Comparison of ENCODE assay signal across 9 cellular contexts in the genomic region with DNA sequence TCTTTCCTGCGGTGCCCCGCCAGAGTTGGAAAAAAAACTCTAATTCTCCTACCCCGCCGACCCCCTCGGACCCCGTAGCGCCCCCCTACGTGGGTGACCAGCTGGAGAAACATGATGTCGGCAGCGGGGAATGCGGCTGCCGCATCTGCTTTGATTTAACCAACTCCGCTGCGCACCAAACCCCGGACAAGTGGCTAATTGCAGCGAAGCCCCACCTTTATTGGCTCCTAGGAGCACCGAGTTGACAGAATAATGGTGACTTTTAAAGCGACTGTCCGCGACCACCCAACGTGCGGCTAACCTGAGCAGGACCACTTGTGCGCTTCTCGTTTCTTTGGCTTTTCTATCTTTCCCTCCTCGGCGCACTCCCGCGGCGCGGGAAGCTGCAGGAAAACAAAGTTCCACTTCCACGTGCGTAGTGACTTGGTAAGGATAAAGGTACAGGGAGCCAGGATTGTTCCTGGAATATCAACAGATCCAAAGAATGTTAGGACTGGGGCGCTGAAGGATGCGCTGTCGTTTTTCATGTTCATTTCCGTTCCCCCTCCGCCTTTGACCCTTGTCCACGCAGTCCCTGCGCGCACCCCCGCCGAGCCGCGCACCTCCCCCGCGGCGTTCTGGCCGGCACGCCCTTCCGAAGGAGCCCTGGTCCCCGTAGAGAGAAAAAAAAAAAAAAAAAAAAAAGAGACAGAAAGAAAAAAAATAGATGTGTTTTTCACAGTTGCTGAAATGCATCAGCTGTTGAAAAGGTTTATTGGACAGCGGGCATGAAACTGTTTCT. TPM values are rescaled to one million over a fixed set of nuclear protein-coding genes. Genes with fewer than 3 reads are reported as not detected.
DNase-seq lines count a peak whose midpoint lies in the region; ATAC-seq and TF ChIP-seq lines count a peak whose summit lies in the region.
"Had no signal": no experiment of that assay in that cellular context is flagged by ENCODE, and none has a peak within 500 bp of the region (broad histone marks: within the 10 kb centered on the region; RNA-seq: fewer than 3 reads in every experiment).

No MANE protein-coding gene starts in this region.

- CTCF ChIA-PET in BJ (lab: Yijun Ruan, JAX) = interaction anchor here (0.8 to 1.5 kb wide), 4 partner anchors 37 to 524 kb away, joined by 3 to 4 read pairs (median 3); no protein-coding TSS in a partner anchor

- in situ Hi-C loops in astrocyte of the spinal cord (cut with HindIII; ENCODE audit: low sequenced_read_pairs) = no loop called here

- ATAC-seq in GM18909 (IDR thresholded peaks at IDR 0.05; ENCODE audit: poor library complexity, unreplicated experiment) (peak; percentile 49), HG03521 (IDR thresholded peaks at IDR 0.05; ENCODE audit: unreplicated experiment) (peak; percentile 41)

- POLR2A ChIA-PET in BJ (lab: Charles Lee) = no interaction called here

- peak overlapping the region; percentile 44 for H3K4me3 ChIP-seq in BJ (ENCODE audit: low read depth, low read length)
- H3K4me3 ChIP-seq in astrocyte of the spinal cord (ENCODE audit: low read depth, low read length) = peak overlapping the region; percentile 55
- H3K4me3 ChIP-seq in lower leg skin (ENCODE audit: low read depth, poor library complexity, severe bottlenecking) = peak overlapping the region; percentile 10

- TF ChIP-seq POLR2A in lower leg skin (IDR thresholded peaks at IDR 0.05) = no peak

- DNase-seq in BJ (ENCODE audit: low read depth) = no peak
- DNase-seq in astrocyte of the spinal cord (ENCODE audit: low read depth, low spot score) = peak; percentile 53
- DNase-seq in lower leg skin (ENCODE audit: low spot score in 2 of 2) = no peak
- DNase-seq in type B pancreatic cell (ENCODE audit: extremely low spot score, unreplicated experiment) = peak; percentile 72
- no peak for DNase-seq in NCI-H2029 treated with DMSO at 0.1 percent for 48 hours (lab: John Stamatoyannopoulos, UW)
- no peak for DNase-seq in NCI-H2107 (lab: John Stamatoyannopoulos, UW)

- peaks cover 10% of the 10 kb centered on the region for H3K4me1 Mint-ChIP-seq in type B pancreatic cell (ENCODE audit: unreplicated experiment)

- WGBS in lower leg skin, 2 donors = 1% methylated on average over 43 to 52 of the region's 52 CpGs

- peak overlapping the region; percentile 13 for H3K27ac Mint-ChIP-seq in type B pancreatic cell

- peaks cover 58% of the 10 kb centered on the region for H3K27me3 Mint-ChIP-seq in type B pancreatic cell

- peak overlapping the region; percentile 88 for H3K4me3 Mint-ChIP-seq in type B pancreatic cell

- no peaks in the 10 kb centered on the region for H3K9me3 Mint-ChIP-seq in type B pancreatic cell

- no peaks in the 10 kb centered on the region for H3K36me3 Mint-ChIP-seq in type B pancreatic cell

- peaks cover 24% of the 10 kb centered on the region for H3K27me3 ChIP-seq in BJ (ENCODE audit: control insufficient read depth, insufficient read depth, low read length)

- intact Hi-C loops in lower leg skin (cut with DNase I; ENCODE audit: low total_unique reads) = loop anchor here (10.0 kb wide), 1 partner anchor 195 kb away; no protein-coding TSS in a partner anchor

- H3K36me3 ChIP-seq in BJ (ENCODE audit: control insufficient read depth, insufficient read depth, low read length) = no peaks in the 10 kb centered on the region

- TF ChIP-seq CTCF in BJ (IDR thresholded peaks at IDR 0.05; ENCODE audit: insufficient read depth, low read depth, low read length) = no peak
- TF ChIP-seq CTCF in astrocyte of the spinal cord (IDR thresholded peaks at IDR 0.05; ENCODE audit: low read depth, low read length) = no peak
- no peak for TF ChIP-seq CTCF in lower leg skin (IDR thresholded peaks at IDR 0.05)
- no peak for TF ChIP-seq CTCF in type B pancreatic cell (conservative IDR thresholded peaks at IDR 0.05)

RNA-seq across cellular contexts. Expression of a gene that starts 1.4 kb away (rescaled TPM):
- 0.02 TPM in 1 of 2 replicates, not detected in the other for polyA plus RNA-seq in BJ (2011; rRNA removed)
- polyA minus RNA-seq in BJ (2011; rRNA and poly(A)+ RNA removed) = 0.19 TPM in 1 of 2 replicates, not detected in the other
- total RNA-seq in lower leg skin (10 to 100 TPM; 12.7 to 23.9 (median 16.2) TPM), type B pancreatic cell (ENCODE audit: low replicate concordance) (0.64 and 1.1 TPM in 2 replicates)
- total RNA-seq: glomerular endothelial cell had no signal

Comparison
In these comparisons a context has a peak if more than half of its experiments do, and no peak if none do; other contexts are left out.
1. DNase-seq: peak in astrocyte of the spinal cord (single experiment) and type B pancreatic cell (single experiment); none in BJ (single experiment), lower leg skin (0 of 2), NCI-H2029 treated with DMSO at 0.1 percent for 48 hours (single experiment) and NCI-H2107 (single experiment).
2. Peak in every context shown above with its lines, with median percentiles within 50 percentile points of each other: H3K4me3 ChIP-seq.